ENCODE assay signal across 20 cellular contexts in the genomic region with DNA sequence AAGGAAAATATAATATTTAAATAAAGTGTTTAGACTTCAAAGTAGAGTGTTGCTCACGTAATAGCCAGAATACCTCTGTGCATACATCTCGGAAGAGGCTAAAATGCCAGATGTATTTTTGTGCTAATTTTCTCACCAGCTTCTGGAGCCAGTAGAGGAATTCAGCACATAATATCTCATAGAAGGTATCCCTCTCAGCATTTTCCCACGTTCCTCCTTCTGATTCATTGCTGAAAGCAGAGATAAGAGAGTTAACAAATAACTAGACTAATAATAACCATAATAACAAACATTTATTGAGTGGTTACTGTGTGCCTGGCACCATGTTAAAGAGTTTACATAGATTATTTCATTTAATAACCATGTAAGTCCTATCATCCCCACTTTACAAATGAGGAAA.
DNase-seq lines count a peak whose midpoint lies in the region; ATAC-seq, FAIRE-seq and TF ChIP-seq lines count a peak whose summit lies in the region.
"Had no signal": no experiment of that assay in that cellular context is flagged by ENCODE, and none has a peak within 500 bp of the region (broad histone marks: within the 10 kb centered on the region; RNA-seq: fewer than 3 reads in every experiment).

No MANE protein-coding gene starts in this region.

- no peaks in the 10 kb centered on the region for H3K36me3 ChIP-seq in small intestine (ENCODE audit: control insufficient read depth in 2 of 2, insufficient read depth in 2 of 2, low read length in 2 of 2)
- H3K36me3 ChIP-seq: BLaER1, HAP-1 had no signal

- DNase-seq in amniotic epithelial cell (ENCODE audit: low read depth), result peak; percentile 86
- peak; percentile 24 for DNase-seq in choroid plexus epithelial cell (ENCODE audit: low read depth)
- peak; percentile 49 for DNase-seq in kidney glomerular epithelial cell (lab: John Stamatoyannopoulos, UW)
- DNase-seq in small intestine, result peak; percentile 55
- no peak for DNase-seq in GM10248 (ENCODE audit: extremely low spot score)
- no peak for DNase-seq in NCI-H2227 treated with DMSO at 0.1 percent for 48 hours (lab: John Stamatoyannopoulos, UW)
- DNase-seq: Caco-2; CD4-positive, CD25-positive, alpha-beta regulatory T cell; CD8-positive, alpha-beta T cell; DMS153; DND-41; GOT3; HFFc6 had no signal

- TF ChIP-seq CTCF in choroid plexus epithelial cell (conservative IDR thresholded peaks at IDR 0.05; ENCODE audit: low read depth, low read length) (no peak), GM10248 (IDR thresholded peaks at IDR 0.05; ENCODE audit: control extremely low read depth, extremely low read depth, low read depth, missing control alignments) (no peak)

- POLR2A ChIA-PET in GM10248 (lab: Yijun Ruan, JAX), result no interaction called here

- no peaks in the 10 kb centered on the region for H3K9me3 ChIP-seq in small intestine (ENCODE audit: control insufficient read depth, low read depth)
- H3K9me3 ChIP-seq: Caco-2, HAP-1 had no signal

- no peak overlapping the region for H3K4me3 ChIP-seq in choroid plexus epithelial cell (ENCODE audit: low read depth, low read length)
- H3K4me3 ChIP-seq in small intestine (ENCODE audit: low read depth in 1 of 2, low read length in 2 of 2), result no peak overlapping the region
- H3K4me3 ChIP-seq: BLaER1, GM12878, HAP-1 had no signal

- CTCF ChIA-PET in GM10248 (lab: Yijun Ruan, JAX), result interaction anchor here (1.3 kb wide), 1 partner anchor 17 kb away, joined by 3 read pairs; no protein-coding TSS in a partner anchor

- no peak for ATAC-seq in GM18907 (IDR thresholded peaks at IDR 0.05; ENCODE audit: unreplicated experiment)
- ATAC-seq: CD8-positive, alpha-beta T cell; GM12878 had no signal

- WGBS in small intestine, 3 donors, result 74 to 91% (median 75%) methylated on average over 3 of the region's 3 CpGs

- H3K27ac ChIP-seq in small intestine (ENCODE audit: low read depth in 1 of 2, low read length in 1 of 2), result no peak overlapping the region
- H3K27ac ChIP-seq: BLaER1, C4-2B had no signal

- no peaks in the 10 kb centered on the region for H3K27me3 ChIP-seq in small intestine (ENCODE audit: control insufficient read depth in 2 of 2, insufficient read depth in 2 of 2, low read length in 2 of 2)
- H3K27me3 ChIP-seq: BLaER1 had no signal

- FAIRE-seq in small intestine (lab: Jason Lieb, UNC), result no peak
- FAIRE-seq: G401.6, GM12878, H54 had no signal

- H3K4me1 ChIP-seq in small intestine (ENCODE audit: control insufficient read depth in 2 of 2, insufficient read depth in 1 of 2, low read depth in 1 of 2, low read length in 1 of 2), result peaks cover 0 to 3% of the 10 kb centered on the region in 2 donors
- H3K4me1 ChIP-seq: BLaER1, HAP-1 had no signal

Comparison
In these comparisons a context has a peak if more than half of its experiments do, and no peak if none do; other contexts are left out.
1. DNase-seq: peak in amniotic epithelial cell (single experiment), choroid plexus epithelial cell (single experiment), kidney glomerular epithelial cell (single experiment) and small intestine (single experiment); none in GM10248 (single experiment) and NCI-H2227 treated with DMSO at 0.1 percent for 48 hours (single experiment).